In genomic region chr19:54462713-54463530, GRCh38 we compare ENCODE assay signal across 1 cellular context.
A peak's percentile ranks its signal among the peaks of the same experiment; 100 is the strongest.
TF ChIP-seq lines count a peak whose summit lies in the region.

No MANE protein-coding gene starts in this region.

TF ChIP-seq in HepG2, 621 proteins besides CTCF, POLR2A, EP300 and RAD21 (continued from another document and continues in another):
- TF ChIP-seq BRF2 (CRISPR knock-in tag; IDR thresholded peaks at IDR 0.05) = peak; percentile 87
- TF ChIP-seq ZNF607 (CRISPR knock-in tag; IDR thresholded peaks at IDR 0.05; ENCODE audit: borderline replicate concordance) = peak; percentile 61; the same call in 1 of the 2 replicates
- no peak for TF ChIP-seq ZNF766 (CRISPR knock-in tag; IDR thresholded peaks at IDR 0.05; ENCODE audit: borderline replicate concordance)
- TF ChIP-seq ZNF878 (CRISPR knock-in tag; IDR thresholded peaks at IDR 0.05) = no peak
- no peak for TF ChIP-seq ATF6 (CRISPR knock-in tag; conservative IDR thresholded peaks at IDR 0.05)
- TF ChIP-seq RBAK (CRISPR knock-in tag; IDR thresholded peaks at IDR 0.05) = no peak
- TF ChIP-seq FOXA3 (CRISPR knock-in tag; IDR thresholded peaks at IDR 0.05) = peak; percentile 27; the same call in 1 of the 2 replicates
- TF ChIP-seq NFE2 (CRISPR knock-in tag; IDR thresholded peaks at IDR 0.05) = no peak
- no peak for TF ChIP-seq CHD4 (IDR thresholded peaks at IDR 0.05; ENCODE audit: borderline replicate concordance, low read length)
- TF ChIP-seq ZBTB20 (CRISPR knock-in tag; IDR thresholded peaks at IDR 0.05; ENCODE audit: borderline replicate concordance, low read depth) = no peak
- no peak for TF ChIP-seq TCF12 (IDR thresholded peaks at IDR 0.05)
- peak; percentile 8; the same call in 1 of the 2 replicates for TF ChIP-seq TCF12 (CRISPR knock-in tag; IDR thresholded peaks at IDR 0.05)
- TF ChIP-seq ZNF652 (CRISPR knock-in tag; IDR thresholded peaks at IDR 0.05; ENCODE audit: borderline replicate concordance, low read depth) = no peak
- TF ChIP-seq DBP (CRISPR knock-in tag; IDR thresholded peaks at IDR 0.05; ENCODE audit: not compliant biosample characterization) = no peak
- TF ChIP-seq ZNF704 (CRISPR knock-in tag; IDR thresholded peaks at IDR 0.05; ENCODE audit: borderline replicate concordance) = no peak
- no peak for TF ChIP-seq RERE (CRISPR knock-in tag; IDR thresholded peaks at IDR 0.05; ENCODE audit: low read depth)
- TF ChIP-seq ZBTB46 (CRISPR knock-in tag; IDR thresholded peaks at IDR 0.05; ENCODE audit: borderline replicate concordance) = no peak
- TF ChIP-seq NFIC (IDR thresholded peaks at IDR 0.05; ENCODE audit: low read length) = no peak
- no peak; the same call in 1 of the 2 replicates for TF ChIP-seq CENPT (CRISPR knock-in tag; IDR thresholded peaks at IDR 0.05; ENCODE audit: low read depth)
- TF ChIP-seq MNT (IDR thresholded peaks at IDR 0.05) = no peak
- no peak; the same call in 1 of the 2 replicates for TF ChIP-seq MLXIP (CRISPR knock-in tag; IDR thresholded peaks at IDR 0.05; ENCODE audit: borderline replicate concordance)
- no peak for TF ChIP-seq JUND (CRISPR knock-in tag; IDR thresholded peaks at IDR 0.05)
- TF ChIP-seq ATRX (CRISPR knock-in tag; IDR thresholded peaks at IDR 0.05; ENCODE audit: borderline replicate concordance) = no peak
- peak; percentile 77 for TF ChIP-seq TGIF2 (CRISPR knock-in tag; IDR thresholded peaks at IDR 0.05)
- TF ChIP-seq HNF1B (CRISPR knock-in tag; IDR thresholded peaks at IDR 0.05) = peak; percentile 76
- TF ChIP-seq KLF9 (CRISPR knock-in tag; IDR thresholded peaks at IDR 0.05; ENCODE audit: low read depth) = no peak
- no peak for TF ChIP-seq GFI1 (CRISPR knock-in tag; IDR thresholded peaks at IDR 0.05; ENCODE audit: borderline replicate concordance)
- 0 out of 2 replicates have a peak, but pooled peaks have one; percentile 79 for TF ChIP-seq CHCHD3 (CRISPR knock-in tag; IDR thresholded peaks at IDR 0.05)
- TF ChIP-seq USF2 (IDR thresholded peaks at IDR 0.05; ENCODE audit: low read depth, low read length) = no peak
- no peak for TF ChIP-seq USF2 (CRISPR knock-in tag; IDR thresholded peaks at IDR 0.05; ENCODE audit: borderline replicate concordance)
- no peak for TF ChIP-seq GLI4 (CRISPR knock-in tag; IDR thresholded peaks at IDR 0.05; ENCODE audit: borderline replicate concordance)
